ENCODE assay signal across 18 cellular contexts in the genomic region with DNA sequence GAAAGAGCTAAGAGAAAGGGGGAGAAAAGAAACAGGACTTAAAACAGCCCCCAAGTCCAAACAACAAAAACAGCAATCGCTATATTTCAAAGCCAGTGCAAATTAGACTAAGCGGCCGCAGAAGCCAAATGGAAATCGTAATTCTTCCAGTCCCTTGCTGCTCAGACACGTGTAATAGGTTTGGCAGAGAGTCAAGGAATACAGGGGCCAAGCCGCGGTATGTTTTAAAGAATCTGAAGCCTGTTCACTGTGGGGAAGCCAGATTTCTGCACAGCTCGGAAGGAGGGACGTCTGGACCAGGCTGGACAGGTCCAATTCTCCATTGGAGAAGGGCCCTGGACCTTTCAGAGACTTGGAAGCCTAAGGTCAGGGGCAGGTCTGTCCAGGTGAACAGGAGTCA.
DNase-seq lines count a peak whose midpoint lies in the region; ATAC-seq and TF ChIP-seq lines count a peak whose summit lies in the region.
"Had no signal": no experiment of that assay in that cellular context is flagged by ENCODE, and none has a peak within 500 bp of the region (broad histone marks: within the 10 kb centered on the region; RNA-seq: fewer than 3 reads in every experiment).

No MANE protein-coding gene starts in this region.

- H2AFZ ChIP-seq in hepatocyte, result no peak overlapping the region

- H3K27me3 ChIP-seq in hepatocyte, result no peaks in the 10 kb centered on the region
- H3K27me3 ChIP-seq: SJSA1 had no signal

- H3K4me1 ChIP-seq in hepatocyte (ENCODE audit: insufficient read depth), result peaks cover 6% of the 10 kb centered on the region
- H3K4me1 ChIP-seq: SJSA1 had no signal

- H3K79me2 ChIP-seq in hepatocyte, result no peaks in the 10 kb centered on the region

- ATAC-seq in GM21717 (IDR thresholded peaks at IDR 0.05; ENCODE audit: unreplicated experiment), result no peak
- no peak for ATAC-seq in HG02763 (IDR thresholded peaks at IDR 0.05; ENCODE audit: unreplicated experiment)
- ATAC-seq: HCT116; natural killer cell treated with Interleukin-12 subunit alpha and Interleukin-12 subunit beta and Interleukin-15 and Interleukin-18, amount 100 ng/mL, for 72 hours had no signal

- no peaks in the 10 kb centered on the region for H4K20me1 ChIP-seq in hepatocyte (ENCODE audit: insufficient read depth, poor library complexity, severe bottlenecking)

- H3K9me3 ChIP-seq in hepatocyte (ENCODE audit: low read depth), result no peaks in the 10 kb centered on the region
- H3K9me3 ChIP-seq: SJSA1 had no signal

- no peak overlapping the region for H3K4me2 ChIP-seq in hepatocyte

- 58% methylated on average over 9 of the region's 9 CpGs for WGBS in hepatocyte (ENCODE audit: low lambda C conversion rate, missing lambda C conversion rate)

- peak overlapping the region; percentile 44 for H3K27ac ChIP-seq in hepatocyte
- H3K27ac ChIP-seq: 22Rv1, SJSA1 had no signal

- TF ChIP-seq CTCF in hepatocyte (IDR thresholded peaks at IDR 0.05; ENCODE audit: poor library complexity), result no peak

- H3K4me3 ChIP-seq in hepatocyte, result no peak overlapping the region
- H3K4me3 ChIP-seq: lung, SJSA1 had no signal

- H3K36me3 ChIP-seq in hepatocyte (replicated peaks; ENCODE audit: insufficient read depth, low read depth), result no peaks in the 10 kb centered on the region
- H3K36me3 ChIP-seq: SJSA1 had no signal

- no peaks in the 10 kb centered on the region for H3K9me2 ChIP-seq in hepatocyte (replicated peaks; ENCODE audit: insufficient read depth)

- DNase-seq in NCI-H1092 treated with DMSO at 0.1 percent for 48 hours (lab: John Stamatoyannopoulos, UW) (peak; percentile 11), NCI-H1092 (lab: John Stamatoyannopoulos, UW) (no peak), NCI-H69 (lab: John Stamatoyannopoulos, UW) (peak; percentile 80), hepatocyte (ENCODE audit: low spot score) (peak; percentile 57), renal cortical epithelial cell (ENCODE audit: low read depth) (peak; percentile 76), AG08396 (ENCODE audit: low spot score) (no peak)
- DNase-seq: endodermal cell; Kasumi-1; NCI-H187 treated with DMSO at 0.1 percent for 48 hours; NCI-H510A treated with DMSO at 0.1 percent for 48 hours; stimulated activated naive CD4-positive, alpha-beta T cell treated with Interleukin-2 at 50 U/mL for 16 hours had no signal

Comparison
In these comparisons a context has a peak if more than half of its experiments do, and no peak if none do; other contexts are left out.
1. DNase-seq: peak in NCI-H1092 treated with DMSO at 0.1 percent for 48 hours (single experiment), NCI-H69 (single experiment), hepatocyte (single experiment) and renal cortical epithelial cell (single experiment); none in NCI-H1092 (single experiment) and AG08396 (single experiment).